Comparison of ENCODE assay signal across 20 cellular contexts in the genomic region with DNA sequence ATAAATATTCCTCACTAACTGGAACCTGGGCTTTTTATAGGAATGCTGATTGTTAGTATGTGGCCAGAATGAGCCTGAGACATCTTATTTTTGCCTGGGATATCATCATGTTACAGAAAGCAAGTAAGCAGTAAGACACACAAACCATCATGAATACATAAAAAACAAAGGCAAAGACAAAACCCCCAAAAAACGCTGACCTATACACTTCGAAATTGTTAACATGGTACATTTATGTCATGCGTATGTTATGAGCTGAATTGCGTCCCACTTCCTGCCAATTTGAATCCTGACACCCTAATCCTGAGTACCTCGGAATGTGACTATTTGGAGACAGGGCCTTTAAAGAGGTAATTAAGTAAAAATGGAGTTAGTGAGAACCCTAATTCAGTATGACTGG. TPM values are rescaled to one million over a fixed set of nuclear protein-coding genes. Genes with fewer than 3 reads are reported as not detected.
DNase-seq lines count a peak whose midpoint lies in the region; ATAC-seq, FAIRE-seq and TF ChIP-seq lines count a peak whose summit lies in the region.
"Had no signal": no experiment of that assay in that cellular context is flagged by ENCODE, and none has a peak within 500 bp of the region (broad histone marks: within the 10 kb centered on the region; RNA-seq: fewer than 3 reads in every experiment).

No MANE protein-coding gene starts in this region.

- H3K4me3 Mint-ChIP-seq in endothelial cell (ENCODE audit: unreplicated experiment), result no peak overlapping the region
- H3K4me3 Mint-ChIP-seq: B cell; CD4-positive, alpha-beta T cell; CD8-positive, alpha-beta T cell had no signal

- no peak overlapping the region for H3K9ac ChIP-seq in K562 (ENCODE audit: insufficient read depth in 1 of 2, low read depth in 2 of 2, low read length in 2 of 2)
- H3K9ac ChIP-seq: BLaER1 treated with 17β-estradiol and CSF1 and Interleukin-3, amounts not matched to agents 10 nM and 100 nM had no signal

- no peak overlapping the region for H3K27ac Mint-ChIP-seq in endothelial cell (ENCODE audit: unreplicated experiment)
- H3K27ac Mint-ChIP-seq: B cell; CD4-positive, alpha-beta T cell; CD8-positive, alpha-beta T cell had no signal

- H3K9me1 ChIP-seq in K562 (ENCODE audit: control insufficient read depth, insufficient read depth, low read length), result no peaks in the 10 kb centered on the region

- H3K9me3 ChIP-seq in A549 (no peaks in the 10 kb centered on the region), HEK293 (ENCODE audit: control insufficient read depth, insufficient read depth, low read depth, low read length) (no peaks in the 10 kb centered on the region), K562 (replicated peaks; ENCODE audit: control insufficient read depth, insufficient read depth, low read depth, low read length) (no peaks in the 10 kb centered on the region), upper lobe of right lung (no peaks in the 10 kb centered on the region)
- H3K9me3 ChIP-seq: BLaER1 treated with 17β-estradiol and CSF1 and Interleukin-3, amounts not matched to agents 10 nM and 100 nM; Caco-2 had no signal

- no peaks in the 10 kb centered on the region for H3K9me3 Mint-ChIP-seq in endothelial cell (ENCODE audit: unreplicated experiment)
- H3K9me3 Mint-ChIP-seq: CD4-positive, alpha-beta T cell; CD8-positive, alpha-beta T cell had no signal

- BruUV-seq in K562 (replicated peaks; lab: Mats Ljungman, UMichigan), result no TSS peak

- POLR2A ChIA-PET in A549 (lab: Yijun Ruan, JAX) (no interaction called here), HEK293 (lab: Yijun Ruan, JAX) (no interaction called here), K562 (lab: Yijun Ruan, JAX) (interaction anchor here (1.3 to 1.5 kb wide), 3 partner anchors 9 to 228 kb away, joined by 3 read pairs; no protein-coding TSS in a partner anchor)

- no peak for DNase-seq in A549 (ENCODE audit: low read depth in 1 of 2, low spot score in 1 of 2)
- DNase-seq in K562 (ENCODE audit: extremely low read depth in 1 of 4, low spot score in 3 of 4), result no peak
- DNase-seq in upper lobe of right lung, result no peak
- DNase-seq in endothelial cell (ENCODE audit: low spot score), result no peak
- no peak for DNase-seq in hypothalamus (lab: John Stamatoyannopoulos, UW)
- DNase-seq: 8988T; AML-193; Caco-2; Calu3; CD4-positive, alpha-beta T cell; CD8-positive, alpha-beta T cell; DMS79 treated with DMSO at 0.1 percent for 48 hours; GF-D8 had no signal

- TF ChIP-seq POLR2A in A549 (IDR thresholded peaks at IDR 0.05; ENCODE audit: low read length) (no peak), K562 (conservative IDR thresholded peaks at IDR 0.05) (no peak)

- ATAC-seq in A549 (no peak), K562 (no peak), upper lobe of right lung (no peak)
- ATAC-seq: CD8-positive, alpha-beta T cell had no signal

- WGBS in A549 (ENCODE audit: missing lambda C conversion rate), result 73% methylated on average over 5 of the region's 5 CpGs
- WGBS in K562 (ENCODE audit: insufficient coverage, low coverage, missing lambda C conversion rate), result 43% methylated on average over 5 of the region's 5 CpGs

- TF ChIP-seq RAD21 in A549 (conservative IDR thresholded peaks at IDR 0.05 in 1 of 2, IDR thresholded peaks at IDR 0.05 in 1 of 2), result no peak
- no peak for TF ChIP-seq RAD21 in K562 (CRISPR knock-in tag; conservative IDR thresholded peaks at IDR 0.05 in 1 of 2, IDR thresholded peaks at IDR 0.05 in 1 of 2)

- no peaks in the 10 kb centered on the region for H3K36me3 Mint-ChIP-seq in endothelial cell (ENCODE audit: low read depth, unreplicated experiment)
- H3K36me3 Mint-ChIP-seq: CD8-positive, alpha-beta T cell had no signal

- no peaks in the 10 kb centered on the region for H4K20me1 ChIP-seq in K562 (replicated peaks; ENCODE audit: control insufficient read depth, insufficient read depth, low read length)
- H4K20me1 ChIP-seq: BLaER1 treated with 17β-estradiol and CSF1 and Interleukin-3, amounts not matched to agents 10 nM and 100 nM had no signal

- peaks cover 4% of the 10 kb centered on the region for H3K4me1 Mint-ChIP-seq in endothelial cell (ENCODE audit: unreplicated experiment)

- H3K27ac ChIP-seq in A549, result no peak overlapping the region
- H3K27ac ChIP-seq in HEK293 (ENCODE audit: extremely low read depth, low read depth, low read length), result no peak overlapping the region
- no peak overlapping the region for H3K27ac ChIP-seq in K562 (ENCODE audit: extremely low read depth, low read depth, low read length)
- no peak overlapping the region for H3K27ac ChIP-seq in upper lobe of right lung
- H3K27ac ChIP-seq: BLaER1 treated with 17β-estradiol and CSF1 and Interleukin-3, amounts not matched to agents 10 nM and 100 nM; C4-2B had no signal

- H3K79me2 ChIP-seq in K562 (ENCODE audit: control insufficient read depth, insufficient read depth, low read length), result no peaks in the 10 kb centered on the region

- no peaks in the 10 kb centered on the region for H3K36me3 ChIP-seq in HEK293 (ENCODE audit: control insufficient read depth in 2 of 2, insufficient read depth in 1 of 2, low read length in 2 of 2)
- no peaks in the 10 kb centered on the region for H3K36me3 ChIP-seq in K562 (ENCODE audit: control insufficient read depth, insufficient read depth, low read length)
- H3K36me3 ChIP-seq in upper lobe of right lung, result no peaks in the 10 kb centered on the region
- H3K36me3 ChIP-seq: BLaER1 treated with 17β-estradiol and CSF1 and Interleukin-3, amounts not matched to agents 10 nM and 100 nM had no signal

- H2AFZ ChIP-seq in K562 (ENCODE audit: low read depth, low read length), result no peak overlapping the region

- H3K4me2 ChIP-seq in A549 (no peak overlapping the region), K562 (ENCODE audit: insufficient read depth, low read length) (no peak overlapping the region)
- H3K4me2 ChIP-seq: BLaER1 treated with 17β-estradiol and CSF1 and Interleukin-3, amounts not matched to agents 10 nM and 100 nM had no signal

- H3K4me3 ChIP-seq in A549, result no peak overlapping the region
- no peak overlapping the region for H3K4me3 ChIP-seq in HEK293 (ENCODE audit: low read depth, low read length)
- no peak overlapping the region for H3K4me3 ChIP-seq in K562
- no peak overlapping the region for H3K4me3 ChIP-seq in upper lobe of right lung
- H3K4me3 ChIP-seq: BLaER1 treated with 17β-estradiol and CSF1 and Interleukin-3, amounts not matched to agents 10 nM and 100 nM had no signal

- intact Hi-C loops in K562 (cut with micrococcal nuclease) (no loop called here), upper lobe of right lung (cut with DNase I) (no loop called here)

- FAIRE-seq in A549 (lab: Jason Lieb, UNC) (no peak), K562 (lab: Jason Lieb, UNC) (no peak)
- FAIRE-seq: D721Med, GM12891, GM19239 had no signal

- CTCF ChIA-PET in A549 (lab: Yijun Ruan, JAX) (interaction anchor here (1.5 to 2.0 kb wide), 2 partner anchors 13 to 36 kb away, joined by 4 read pairs; no protein-coding TSS in a partner anchor), HEK293 (lab: Yijun Ruan, JAX) (interaction anchor here (2.1 kb wide), 1 partner anchor 8 kb away, joined by 8 read pairs; no protein-coding TSS in a partner anchor), K562 (lab: Yijun Ruan, JAX; ENCODE audit: low intra/inter-chr PET ratio) (no interaction called here)

- peaks cover 2% of the 10 kb centered on the region for H3K27me3 Mint-ChIP-seq in endothelial cell (ENCODE audit: unreplicated experiment)

- TF ChIP-seq EP300 in A549 (IDR thresholded peaks at IDR 0.05), result no peak
- no peak for TF ChIP-seq EP300 in K562 (IDR thresholded peaks at IDR 0.05; ENCODE audit: low read length)

- in situ Hi-C loops in K562 (cut with MboI), result no loop called here

- H3K4me1 ChIP-seq in A549 (peaks cover 9% of the 10 kb centered on the region; the same call in 2 of the 3 replicates), HEK293 (ENCODE audit: control insufficient read depth, insufficient read depth, low read length) (no peaks in the 10 kb centered on the region), K562 (replicated peaks in 1 of 2; ENCODE audit: control insufficient read depth in 2 of 2, insufficient read depth in 2 of 2, low read length in 2 of 2) (no peaks in the 10 kb centered on the region; a peak in 1 of 5 replicates), upper lobe of right lung (no peaks in the 10 kb centered on the region)
- H3K4me1 ChIP-seq: Caco-2 had no signal

- TF ChIP-seq CTCF in A549 (IDR thresholded peaks at IDR 0.05) (no peak), HEK293 (tag by site-specific recombination; IDR thresholded peaks at IDR 0.05) (no peak), K562 (IDR thresholded peaks at IDR 0.05 in 2 of 3, conservative IDR thresholded peaks at IDR 0.05 in 1 of 3; ENCODE audit: insufficient read depth in 2 of 3, low read depth in 1 of 3, low read length in 3 of 3) (no peak), upper lobe of right lung (IDR thresholded peaks at IDR 0.05) (no peak), endothelial cell (IDR thresholded peaks at IDR 0.05; ENCODE audit: unreplicated experiment) (no peak)

- H3K27me3 ChIP-seq in K562 (ENCODE audit: control insufficient read depth in 2 of 2, insufficient read depth in 2 of 2, low read length in 2 of 2), result 0 out of 5 replicates have a peak, but pooled peaks cover 3 to 4% of the 10 kb centered on the region in 2 experiments
- no peaks in the 10 kb centered on the region for H3K27me3 ChIP-seq in upper lobe of right lung
- H3K27me3 ChIP-seq: BLaER1 treated with 17β-estradiol and CSF1 and Interleukin-3, amounts not matched to agents 10 nM and 100 nM had no signal

RNA-seq across cellular contexts. Expression of a gene that starts 12.3 kb away (rescaled TPM):
- polyA plus RNA-seq in A549 (2011; rRNA removed) (18.5 and 26.6 TPM in 2 replicates), A549 (2017; fragmentation: RNase III; extraction: RNeasy Plus Mini Kit Qiagen cat#74134 plus additional on column Dnase treatment) (11.2 to 11.7 TPM (median 11.5 TPM) in 3 replicates), K562 (2011; rRNA removed) (28.8 and 29.4 TPM in 2 replicates), K562 (2014; fragmentation: Illumina TruSeq; extraction: Trizol) (19.9 and 24.3 TPM in 2 replicates), K562 (2014; fragmentation: Nextera tagmentation; extraction: Ambion mirVana) (1 to 10 TPM; 8.6 to 8.9 TPM), K562 (2014; rRNA removed) (20.8 and 25.0 TPM in 2 replicates)
- 11.3 and 14.4 TPM in 2 replicates for polyA plus RNA-seq in A549 (2012; cell fraction: cytosol; rRNA removed)
- polyA plus RNA-seq in A549 (2012; cell fraction: nucleus; rRNA removed), result 14.6 and 19.4 TPM in 2 replicates
- 47.9 and 52.6 TPM in 2 replicates for polyA minus RNA-seq in A549 (2011; rRNA and poly(A)+ RNA removed)
- 82.6 and 84.4 TPM in 2 replicates for total RNA-seq in K562 (2011; cell fraction: chromatin; rRNA removed; ENCODE audit: low replicate concordance)
- total RNA-seq in K562 (2011; cell fraction: nucleolus; rRNA removed), result 37.0 and 42.8 TPM in 2 replicates
- 60.8 and 84.7 TPM in 2 replicates for total RNA-seq in K562 (2011; cell fraction: nucleoplasm; rRNA removed)
- total RNA-seq in K562 (2014; rRNA removed) (16.2 and 17.5 TPM in 2 replicates), K562 (2014; rRNA removed; fragmentation: Illumina TruSeq; extraction: Trizol) (17.8 and 18.5 TPM in 2 replicates), K562 (2015; rRNA removed; fragmentation: Illumina TruSeq; extraction: Trizol) (17.6 and 20.3 TPM in 2 replicates), K562 (2021) (20.9 and 22.6 TPM in 2 replicates), upper lobe of right lung (19.3 TPM), endothelial cell (ENCODE audit: unreplicated experiment) (18.1 TPM)
- 20.4 and 25.5 TPM in 2 replicates for polyA plus RNA-seq in K562 (2011; cell fraction: cytosol; rRNA removed)
- 31.6 and 40.0 TPM in 2 replicates for polyA plus RNA-seq in K562 (2011; cell fraction: nucleus; rRNA removed)
- polyA plus RNA-seq in K562 (2012), result 13.5 and 18.1 TPM in 2 replicates
- 44.2 and 48.6 TPM in 2 replicates for polyA minus RNA-seq in K562 (2011; rRNA and poly(A)+ RNA removed)
- 16.7 and 17.8 TPM in 2 replicates for polyA minus RNA-seq in K562 (2011; cell fraction: cytosol; rRNA and poly(A)+ RNA removed)
- 24.8 and 35.5 TPM in 2 replicates for polyA minus RNA-seq in K562 (2011; cell fraction: nucleus; rRNA and poly(A)+ RNA removed)
